12 cellular contexts compared by ENCODE assay signal in genomic region chr11:46235777-46236688, GRCh38. TPM values are rescaled to one million over a fixed set of nuclear protein-coding genes. Genes with fewer than 3 reads are reported as not detected.
DNase-seq lines count a peak whose midpoint lies in the region; ATAC-seq and TF ChIP-seq lines count a peak whose summit lies in the region.
"Had no signal": no experiment of that assay in that cellular context is flagged by ENCODE, and none has a peak within 500 bp of the region (broad histone marks: within the 10 kb centered on the region; RNA-seq: fewer than 3 reads in every experiment).

No MANE protein-coding gene starts in this region.

- no peak for DNase-seq in CD4-positive, CD25-positive, alpha-beta regulatory T cell
- DNase-seq in HL-60 (ENCODE audit: low read depth in 1 of 2, low spot score in 1 of 2) (peak; percentile 45 to 92), WTC11 (ENCODE audit: low spot score) (no peak), NCI-H748 (lab: John Stamatoyannopoulos, UW; ENCODE audit: unreplicated experiment) (no peak)
- no peak for DNase-seq in naive thymus-derived CD4-positive, alpha-beta T cell
- DNase-seq: H7, KG1, NCI-H2081 treated with DMSO at 0.1 percent for 48 hours, retina had no signal

- POLR2A ChIA-PET in WTC11 (lab: Charles Lee): no interaction called here
- POLR2A ChIA-PET in naive thymus-derived CD4-positive, alpha-beta T cell (lab: Charles Lee): no interaction called here

- no peak for TF ChIP-seq CTCF in HL-60 (IDR thresholded peaks at IDR 0.05; ENCODE audit: insufficient read depth, low read length)
- TF ChIP-seq CTCF in WTC11 (IDR thresholded peaks at IDR 0.05): no peak

- peaks cover 23% of the 10 kb centered on the region for H3K27me3 ChIP-seq in CD4-positive, CD25-positive, alpha-beta regulatory T cell (ENCODE audit: control insufficient read depth, insufficient read depth, low read length)
- no peaks in the 10 kb centered on the region for H3K27me3 ChIP-seq in HL-60 (ENCODE audit: insufficient read depth, poor library complexity, severe bottlenecking)
- H3K27me3 ChIP-seq in naive thymus-derived CD4-positive, alpha-beta T cell (ENCODE audit: control insufficient read depth in 2 of 2, insufficient read depth in 2 of 2, low read length in 2 of 2): peaks cover 0 to 4% of the 10 kb centered on the region in 2 donors
- H3K27me3 ChIP-seq: cardiac muscle cell had no signal

- H3K27ac ChIP-seq in CD4-positive, CD25-positive, alpha-beta regulatory T cell (ENCODE audit: insufficient read depth, low read length, poor library complexity, severe bottlenecking): no peak overlapping the region
- H3K27ac ChIP-seq in HL-60 (replicated peaks): peak overlapping the region; percentile 65
- no peak overlapping the region for H3K27ac ChIP-seq in naive thymus-derived CD4-positive, alpha-beta T cell (ENCODE audit: low read depth, low read length)
- H3K27ac ChIP-seq: cardiac muscle cell had no signal

- no peak overlapping the region for H3K4me3 ChIP-seq in CD4-positive, CD25-positive, alpha-beta regulatory T cell (ENCODE audit: low read depth, low read length)
- H3K4me3 ChIP-seq in HL-60 (replicated peaks; ENCODE audit: insufficient read depth, low read length): no peak overlapping the region
- H3K4me3 ChIP-seq in naive thymus-derived CD4-positive, alpha-beta T cell (ENCODE audit: low read length): no peak overlapping the region
- H3K4me3 ChIP-seq: cardiac muscle cell had no signal

- peak overlapping the region; percentile 20 to 94 (median 72) for H3K4me3 Mint-ChIP-seq in CD4-positive, CD25-positive, alpha-beta regulatory T cell
- peak overlapping the region; percentile 41; the same call in 1 of the 2 replicates for H3K4me3 Mint-ChIP-seq in WTC11
- peak overlapping the region in 7 of 10 donors; percentile 5 to 97 (median 64) for H3K4me3 Mint-ChIP-seq in naive thymus-derived CD4-positive, alpha-beta T cell

- H3K9me3 Mint-ChIP-seq in CD4-positive, CD25-positive, alpha-beta regulatory T cell: peaks cover 0 to 2% (median 0%) of the 10 kb centered on the region in 7 donors
- peaks cover 14% of the 10 kb centered on the region for H3K9me3 Mint-ChIP-seq in WTC11
- H3K9me3 Mint-ChIP-seq in naive thymus-derived CD4-positive, alpha-beta T cell: peaks cover 0 to 7% (median 0%) of the 10 kb centered on the region in 11 donors

- H3K27me3 Mint-ChIP-seq in CD4-positive, CD25-positive, alpha-beta regulatory T cell: peaks cover 48% of the 10 kb centered on the region
- H3K27me3 Mint-ChIP-seq in WTC11 (ENCODE audit: low read depth): peaks cover 53% of the 10 kb centered on the region
- H3K27me3 Mint-ChIP-seq in naive thymus-derived CD4-positive, alpha-beta T cell: peaks cover 14 to 37% (median 19%) of the 10 kb centered on the region in 5 donors

- peaks cover 0 to 26% (median 14%) of the 10 kb centered on the region in 4 donors for H3K4me1 Mint-ChIP-seq in CD4-positive, CD25-positive, alpha-beta regulatory T cell
- peaks cover 34% of the 10 kb centered on the region for H3K4me1 Mint-ChIP-seq in WTC11
- peaks cover 15 to 27% (median 19%) of the 10 kb centered on the region in 7 donors for H3K4me1 Mint-ChIP-seq in naive thymus-derived CD4-positive, alpha-beta T cell

- H3K36me3 ChIP-seq in CD4-positive, CD25-positive, alpha-beta regulatory T cell (ENCODE audit: control insufficient read depth, insufficient read depth, low read length): no peaks in the 10 kb centered on the region
- H3K36me3 ChIP-seq in naive thymus-derived CD4-positive, alpha-beta T cell (ENCODE audit: control insufficient read depth in 2 of 3, insufficient read depth in 3 of 3, low read length in 3 of 3): no peaks in the 10 kb centered on the region
- H3K36me3 ChIP-seq: cardiac muscle cell had no signal

- H3K9me3 ChIP-seq in CD4-positive, CD25-positive, alpha-beta regulatory T cell (ENCODE audit: control insufficient read depth in 2 of 2, low read length in 2 of 2): peaks cover 0 to 2% of the 10 kb centered on the region in 2 experiments
- H3K9me3 ChIP-seq in naive thymus-derived CD4-positive, alpha-beta T cell (ENCODE audit: control insufficient read depth in 2 of 3, low read length in 3 of 3): no peaks in the 10 kb centered on the region

- no peak overlapping the region for H3K27ac Mint-ChIP-seq in CD4-positive, CD25-positive, alpha-beta regulatory T cell
- H3K27ac Mint-ChIP-seq in WTC11: no peak overlapping the region
- H3K27ac Mint-ChIP-seq in naive thymus-derived CD4-positive, alpha-beta T cell: no peak overlapping the region

- no peak for ATAC-seq in CD4-positive, CD25-positive, alpha-beta regulatory T cell (ENCODE audit: low read depth in 2 of 2)
- ATAC-seq in WTC11 (no peak), GM18498 (IDR thresholded peaks at IDR 0.05; ENCODE audit: unreplicated experiment) (no peak), HG02610 (IDR thresholded peaks at IDR 0.05; ENCODE audit: unreplicated experiment) (no peak)
- no peak for ATAC-seq in naive thymus-derived CD4-positive, alpha-beta T cell

- CTCF ChIA-PET in WTC11 (lab: Charles Lee): interaction anchor here (0.6 to 5.7 kb wide), 6 partner anchors 76 to 374 kb away, joined by 3 to 119 read pairs (median 21); partner anchors contain the start of genes CHRM4 and DGKZ
- CTCF ChIA-PET in naive thymus-derived CD4-positive, alpha-beta T cell (lab: Charles Lee): interaction anchor here (0.6 to 1.0 kb wide), 3 partner anchors 8 to 315 kb away, joined by 3 to 5 read pairs (median 4); no protein-coding TSS in a partner anchor

- H3K36me3 Mint-ChIP-seq in CD4-positive, CD25-positive, alpha-beta regulatory T cell: no peaks in the 10 kb centered on the region
- peaks cover 8% of the 10 kb centered on the region for H3K36me3 Mint-ChIP-seq in WTC11
- H3K36me3 Mint-ChIP-seq in naive thymus-derived CD4-positive, alpha-beta T cell: peaks cover 0 to 3% (median 0%) of the 10 kb centered on the region in 5 donors

- H3K4me1 ChIP-seq in CD4-positive, CD25-positive, alpha-beta regulatory T cell (ENCODE audit: control insufficient read depth, insufficient read depth, low read length, poor library complexity, severe bottlenecking): peaks cover 25% of the 10 kb centered on the region
- H3K4me1 ChIP-seq in naive thymus-derived CD4-positive, alpha-beta T cell (ENCODE audit: control insufficient read depth in 2 of 2, insufficient read depth in 2 of 2, low read length in 2 of 2): peaks cover 12 to 14% of the 10 kb centered on the region in 2 donors

- intact Hi-C loops in naive thymus-derived CD4-positive, alpha-beta T cell (cut with micrococcal nuclease): loop anchor here (5.0 to 10.0 kb wide), 3 partner anchors 269 to 319 kb away; partner anchors contain the start of gene PEX16 (in 1 of the 2)

TF ChIP-seq in WTC11, 78 proteins besides CTCF, POLR2A, EP300 and RAD21:
- TF ChIP-seq ZNF121 (CRISPR knock-in tag; IDR thresholded peaks at IDR 0.05) (no peak), ZNF232 (CRISPR knock-in tag; IDR thresholded peaks at IDR 0.05) (no peak), TCF7 (CRISPR knock-in tag; IDR thresholded peaks at IDR 0.05; ENCODE audit: low read depth) (no peak), ZNF416 (CRISPR knock-in tag; IDR thresholded peaks at IDR 0.05) (no peak), ZNF512 (CRISPR knock-in tag; IDR thresholded peaks at IDR 0.05; ENCODE audit: borderline replicate concordance) (no peak), ZNF138 (CRISPR knock-in tag; conservative IDR thresholded peaks at IDR 0.05) (no peak), ARID4B (CRISPR knock-in tag; IDR thresholded peaks at IDR 0.05; ENCODE audit: borderline replicate concordance) (no peak)

RNA-seq across cellular contexts. Expression of gene CREB3L1, which starts 41.4 kb away (rescaled TPM):
- total RNA-seq in CD4-positive, CD25-positive, alpha-beta regulatory T cell: not detected
- polyA plus RNA-seq in CD4-positive, CD25-positive, alpha-beta regulatory T cell: not detected
- 10.9 to 12.6 TPM (median 11.4 TPM) in 3 replicates for total RNA-seq in WTC11 (2021)
- not detected for total RNA-seq in naive thymus-derived CD4-positive, alpha-beta T cell
- not detected for polyA plus RNA-seq in naive thymus-derived CD4-positive, alpha-beta T cell

Comparison
In these comparisons a context has a peak if more than half of its experiments do, and no peak if none do; other contexts are left out.
1. DNase-seq: peak in HL-60 (2 of 2); none in CD4-positive, CD25-positive, alpha-beta regulatory T cell (0 of 3), WTC11 (single experiment), naive thymus-derived CD4-positive, alpha-beta T cell (0 of 9) and NCI-H748 (single experiment).
2. RNA of gene CREB3L1, which starts 41.4 kb away (total RNA-seq): 10.9 to 12.6 TPM in WTC11; not detected in CD4-positive, CD25-positive, alpha-beta regulatory T cell (single experiment) and not detected in naive thymus-derived CD4-positive, alpha-beta T cell; every median in the first group is over 10 times any median in the second.
3. Peak in every context shown above with its lines, with median percentiles within 50 percentile points of each other: H3K4me3 Mint-ChIP-seq.